In the genomic region with DNA sequence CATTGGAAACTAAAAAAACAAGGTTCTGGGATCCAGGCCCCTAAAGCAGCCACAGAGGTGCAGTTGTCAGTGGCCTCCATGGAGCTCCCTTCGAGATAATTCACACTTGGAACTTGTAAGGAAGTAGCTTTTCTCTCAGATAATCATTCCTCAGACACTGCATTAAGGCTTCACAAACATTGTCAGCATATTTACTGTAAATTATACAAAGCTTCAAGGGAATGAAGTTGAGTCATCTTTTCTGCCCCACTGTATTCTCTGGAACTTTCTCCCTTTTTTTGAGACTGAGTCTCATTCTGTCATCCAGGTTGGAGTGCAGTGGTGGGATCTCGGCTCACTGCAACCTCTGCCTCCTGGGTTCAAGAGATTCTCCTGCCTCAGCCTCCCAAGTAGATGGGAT, we compare ENCODE assay signal across 18 cellular contexts. TPM values are rescaled to one million over a fixed set of nuclear protein-coding genes. Genes with fewer than 3 reads are reported as not detected.
DNase-seq lines count a peak whose midpoint lies in the region; ATAC-seq and TF ChIP-seq lines count a peak whose summit lies in the region.
"Had no signal": no experiment of that assay in that cellular context is flagged by ENCODE, and none has a peak within 500 bp of the region (broad histone marks: within the 10 kb centered on the region; RNA-seq: fewer than 3 reads in every experiment).

No MANE protein-coding gene starts in this region.

- H2BK120ac ChIP-seq in mesenchymal stem cell (ENCODE audit: low read depth, low read length) = no peak overlapping the region

- no peak overlapping the region for H3K4ac ChIP-seq in mesenchymal stem cell (ENCODE audit: low read depth in 1 of 2, low read length in 2 of 2)

- H3K27me3 Mint-ChIP-seq in chondrocyte (ENCODE audit: low read depth) = no peaks in the 10 kb centered on the region

- peaks cover 1% of the 10 kb centered on the region for H3K79me1 ChIP-seq in mesenchymal stem cell (replicated peaks; ENCODE audit: low read length, poor library complexity, severe bottlenecking)

- no peaks in the 10 kb centered on the region for H3K9me3 ChIP-seq in GM23248 (ENCODE audit: low read depth)
- H3K9me3 ChIP-seq in mesenchymal stem cell (ENCODE audit: control insufficient read depth, low read length) = no peaks in the 10 kb centered on the region
- H3K9me3 ChIP-seq: A549 had no signal

- no peaks in the 10 kb centered on the region; the same call in 1 of the 2 replicates for H4K20me1 ChIP-seq in GM23248 (ENCODE audit: insufficient read depth)

- no peak overlapping the region for H2AFZ ChIP-seq in GM23248
- no peak overlapping the region for H2AFZ ChIP-seq in mesenchymal stem cell (ENCODE audit: low read depth, low read length)

- H3K18ac ChIP-seq in mesenchymal stem cell (ENCODE audit: low read depth in 1 of 2, low read length in 2 of 2) = no peak overlapping the region

- POLR2A ChIA-PET in RWPE1 (lab: Yijun Ruan, JAX; ENCODE audit: low non-redundant PET) = no interaction called here

- no peak overlapping the region for H3K4me3 ChIP-seq in GM23248
- no peak overlapping the region for H3K4me3 ChIP-seq in mesenchymal stem cell (ENCODE audit: insufficient read depth in 1 of 2, low read depth in 1 of 2, low read length in 2 of 2)
- H3K4me3 ChIP-seq: A549, BLaER1, SK-N-MC had no signal

- H3K27me3 ChIP-seq in GM23248 (replicated peaks; ENCODE audit: insufficient read depth) (no peaks in the 10 kb centered on the region), mesenchymal stem cell (ENCODE audit: control insufficient read depth in 1 of 2, insufficient read depth in 1 of 2, low read length in 2 of 2) (no peaks in the 10 kb centered on the region)
- H3K27me3 ChIP-seq: BLaER1 had no signal

- H3K36me3 Mint-ChIP-seq in chondrocyte (ENCODE audit: low read depth) = peaks cover 13% of the 10 kb centered on the region

- H3K4me2 ChIP-seq in GM23248 (ENCODE audit: unreplicated experiment) (no peak overlapping the region), mesenchymal stem cell (ENCODE audit: low read length, poor library complexity, severe bottlenecking) (no peak overlapping the region)
- H3K4me2 ChIP-seq: A549, BLaER1 had no signal

- peak; percentile 12 for DNase-seq in GM23248
- DNase-seq in RWPE1 (ENCODE audit: low spot score) = no peak
- no peak for DNase-seq in chondrocyte (ENCODE audit: low spot score)
- DNase-seq in mesenchymal stem cell = peak; percentile 45
- DNase-seq: DMS79 treated with DMSO at 0.1 percent for 48 hours, H7, NCI-H1105, NCI-H2081, NCI-H2171 treated with DMSO at 0.1 percent for 48 hours, NCI-H446 treated with DMSO at 0.1 percent for 48 hours, SHP77 had no signal

- no peaks in the 10 kb centered on the region for H3K9me2 ChIP-seq in GM23248 (ENCODE audit: insufficient read depth)

- in situ Hi-C loops in GM23248 (cut with MboI) = no loop called here

- no peaks in the 10 kb centered on the region for H3F3A ChIP-seq in GM23248 (ENCODE audit: insufficient read depth)

- no peak overlapping the region for H3K9ac ChIP-seq in GM23248
- no peak overlapping the region for H3K9ac ChIP-seq in mesenchymal stem cell (ENCODE audit: low read length)
- H3K9ac ChIP-seq: BLaER1 had no signal

- peaks cover 12% of the 10 kb centered on the region for H3K4me1 Mint-ChIP-seq in chondrocyte (ENCODE audit: low read depth)

- H2AK5ac ChIP-seq in mesenchymal stem cell (ENCODE audit: low read length, severe bottlenecking) = no peak overlapping the region

- H3K4me1 ChIP-seq in GM23248 (ENCODE audit: insufficient read depth) (peaks cover 13% of the 10 kb centered on the region), mesenchymal stem cell (ENCODE audit: control insufficient read depth, insufficient read depth, low read depth, low read length) (peaks cover 5% of the 10 kb centered on the region)

- 98 to 100% methylated on average over 2 of the region's 2 CpGs for WGBS in GM23248 (ENCODE audit: low coverage in 1 of 2, low lambda C conversion rate in 2 of 2, missing lambda C conversion rate in 2 of 2), 2 experiments
- 96% methylated on average over 2 of the region's 2 CpGs for WGBS in mesenchymal stem cell

- H3K27ac Mint-ChIP-seq in chondrocyte (ENCODE audit: unreplicated experiment) = peak overlapping the region; percentile 41

- H3K23ac ChIP-seq in mesenchymal stem cell (ENCODE audit: low read length in 2 of 2) = no peak overlapping the region

- H4K8ac ChIP-seq in mesenchymal stem cell (ENCODE audit: low read length) = no peak overlapping the region

- ATAC-seq in HG03565 (IDR thresholded peaks at IDR 0.05; ENCODE audit: unreplicated experiment) = no peak
- no peak for ATAC-seq in GM21390 (IDR thresholded peaks at IDR 0.05; ENCODE audit: unreplicated experiment)
- no peak for ATAC-seq in GM21360 (IDR thresholded peaks at IDR 0.05; ENCODE audit: unreplicated experiment)
- ATAC-seq in GM19351 (IDR thresholded peaks at IDR 0.05; ENCODE audit: unreplicated experiment) = no peak
- ATAC-seq: A549 had no signal

- H2BK5ac ChIP-seq in mesenchymal stem cell (ENCODE audit: low read depth, low read length, poor library complexity, severe bottlenecking) = no peak overlapping the region

- no peak overlapping the region for H2BK15ac ChIP-seq in mesenchymal stem cell (ENCODE audit: low read depth, poor library complexity, severe bottlenecking)

- no peak for TF ChIP-seq CTCF in RWPE1 (conservative IDR thresholded peaks at IDR 0.05; ENCODE audit: low read depth)
- TF ChIP-seq CTCF in chondrocyte (IDR thresholded peaks at IDR 0.05) = no peak

- H2BK12ac ChIP-seq in mesenchymal stem cell (ENCODE audit: low read length in 2 of 2) = no peak overlapping the region

- peaks cover 85% of the 10 kb centered on the region for H3K79me2 ChIP-seq in GM23248 (ENCODE audit: insufficient read depth)

- H3K36me3 ChIP-seq in GM23248 (ENCODE audit: low read depth) (no peaks in the 10 kb centered on the region; the same call in 1 of the 2 replicates), mesenchymal stem cell (ENCODE audit: control insufficient read depth in 1 of 2, insufficient read depth in 2 of 2, low read depth in 1 of 2, low read length in 2 of 2) (peaks cover 16 to 45% of the 10 kb centered on the region in 2 experiments)

- H3K4me3 Mint-ChIP-seq in chondrocyte (ENCODE audit: unreplicated experiment) = no peak overlapping the region

- CTCF ChIA-PET in RWPE1 (lab: Yijun Ruan, JAX) = interaction anchor here (0.5 to 1.1 kb wide), 2 partner anchors 21 to 293 kb away, joined by 3 to 4 read pairs; no protein-coding TSS in a partner anchor

- H3K27ac ChIP-seq in GM23248 (no peak overlapping the region), RWPE1 (peak overlapping the region; percentile 8; the same call in 1 of the 2 replicates), mesenchymal stem cell (ENCODE audit: low read length, poor library complexity, severe bottlenecking) (no peak overlapping the region)
- H3K27ac ChIP-seq: A549, BLaER1, SK-N-MC had no signal

- H3K9me3 Mint-ChIP-seq in chondrocyte (ENCODE audit: low read depth) = no peaks in the 10 kb centered on the region

- no peak overlapping the region for H3K14ac ChIP-seq in mesenchymal stem cell (ENCODE audit: low read length in 2 of 2)

- H4K91ac ChIP-seq in mesenchymal stem cell (ENCODE audit: low read length) = no peak overlapping the region

RNA-seq across cellular contexts. Expression of a gene that starts 7.1 kb away (rescaled TPM):
- 68.4 and 79.4 TPM in 2 replicates for total RNA-seq in GM23248 (2014; rRNA removed; shearing (Covaris generic))
- polyA plus RNA-seq in GM23248 (2016; fragmentation: Nextera tagmentation; extraction: Ambion mirVana) = 46.3 and 47.6 TPM in 2 replicates
- total RNA-seq in chondrocyte = 49.2 to 51.4 TPM (median 50.9 TPM) in 3 replicates
- polyA plus RNA-seq in mesenchymal stem cell (2013, experiment 1 of 2) = 41.8 TPM
- 43.1 TPM for polyA plus RNA-seq in mesenchymal stem cell (2013, experiment 2 of 2)

RNA-seq across cellular contexts. Expression of a gene that starts 40.5 kb away (rescaled TPM):
- total RNA-seq in GM23248 (2014; rRNA removed; shearing (Covaris generic)) = 19.7 and 22.0 TPM in 2 replicates
- 21.9 and 22.2 TPM in 2 replicates for polyA plus RNA-seq in GM23248 (2016; fragmentation: Nextera tagmentation; extraction: Ambion mirVana)
- total RNA-seq in chondrocyte = 8.9 to 10.9 TPM (median 10.5 TPM) in 3 replicates
- 90.1 TPM for polyA plus RNA-seq in mesenchymal stem cell (2013, experiment 1 of 2)
- polyA plus RNA-seq in mesenchymal stem cell (2013, experiment 2 of 2) = 94.1 TPM

Comparison
In these comparisons a context has a peak if more than half of its experiments do, and no peak if none do; other contexts are left out.
1. DNase-seq: peak in GM23248 (single experiment) and mesenchymal stem cell (single experiment); none in RWPE1 (single experiment) and chondrocyte (single experiment).